24 cellular contexts compared by ENCODE assay signal in the genomic region with DNA sequence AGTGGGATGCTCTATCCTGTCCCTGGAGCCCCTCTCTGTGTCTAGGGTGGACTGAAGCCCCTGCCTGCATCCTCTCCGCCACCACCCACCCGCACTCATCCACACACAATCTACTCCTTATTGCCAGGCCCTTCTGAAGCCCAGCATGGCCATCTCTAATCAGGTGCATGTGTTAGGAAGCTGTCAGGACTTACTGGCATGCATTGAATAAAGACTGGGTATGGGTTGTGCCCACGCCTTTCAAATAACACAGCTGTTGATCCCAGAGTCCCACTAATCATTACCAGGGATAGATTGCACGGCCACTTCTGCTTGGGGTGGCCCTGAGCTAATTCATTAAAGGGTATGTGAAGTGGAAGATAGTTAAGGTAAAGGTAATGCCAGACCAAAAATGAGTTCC.
"Had no signal": no experiment of that assay in that cellular context is flagged by ENCODE, and none has a peak within 500 bp of the region (broad histone marks: within the 10 kb centered on the region; RNA-seq: fewer than 3 reads in every experiment).

No MANE protein-coding gene starts in this region.

- H3K36me3 Mint-ChIP-seq: activated CD4-positive, alpha-beta memory T cell treated with anti-CD3 and anti-CD28 coated beads for 36 hours had no signal

- H3K36me3 ChIP-seq: MG63 had no signal

- H3K4me3 Mint-ChIP-seq: activated CD4-positive, alpha-beta memory T cell treated with anti-CD3 and anti-CD28 coated beads for 36 hours; activated CD4-positive, alpha-beta T cell treated with anti-CD3 and anti-CD28 coated beads, Interleukin-2, amount 10 ng/mL, durations not matched to agents 7 days and 5 days; activated naive CD8-positive, alpha-beta T cell treated with anti-CD3 and anti-CD28 coated beads, Interleukin-2, amount 50 U/mL, for 24 hours; activated T-helper 17 cell treated with anti-CD3 and anti-CD28 coated beads, Interleukin-2, amount 50 U/mL, for 72 hours; brain had no signal

- H2AFZ ChIP-seq: PC-9 had no signal

- H3K4me2 ChIP-seq: PC-9 had no signal

- ATAC-seq: activated naive CD4-positive, alpha-beta T cell treated with anti-CD3 and anti-CD28 coated beads, Interleukin-2, amount 50 U/mL, for 72 hours; activated naive CD8-positive, alpha-beta T cell treated with anti-CD3 and anti-CD28 coated beads, Interleukin-2, amount 50 U/mL, for 24 hours; activated T-helper 17 cell treated with anti-CD3 and anti-CD28 coated beads, Interleukin-2, amount 50 U/mL, for 72 hours had no signal

- H3K27me3 ChIP-seq: MG63 had no signal

- DNase-seq: activated CD4-positive, alpha-beta memory T cell treated with anti-CD3 and anti-CD28 coated beads for 36 hours; activated CD4-positive, alpha-beta T cell treated with anti-CD3 and anti-CD28 coated beads, Interleukin-2, amount 10 ng/mL, durations not matched to agents 7 days and 5 days; activated CD4-positive, CD25-positive, alpha-beta regulatory T cell; activated gamma-delta T cell; activated naive CD8-positive, alpha-beta T cell treated with anti-CD3 and anti-CD28 coated beads, Interleukin-2, amount 50 U/mL, for 24 hours; activated T-cell treated with anti-CD3 and anti-CD28 coated beads for 4 hours; activated T-cell treated with anti-CD3 and anti-CD28 coated beads, Interleukin-2, amount 50 U/mL, for 48 hours; amniotic stem cell; MG63; NCI-H1105 treated with DMSO at 0.1 percent for 48 hours; NCI-H1436 treated with DMSO at 0.1 percent for 48 hours; NCI-H187; NCI-H2081; NCI-H2171; NCI-H226; NCI-H526; NK-92 treated with Interleukin-12 subunit alpha and Interleukin-12 subunit beta, amount 100 ng/mL, for 24 hours; PC-9; SIG-M5; T-helper 1 cell had no signal

- H3K27ac Mint-ChIP-seq: activated CD4-positive, alpha-beta memory T cell treated with anti-CD3 and anti-CD28 coated beads for 36 hours; activated CD4-positive, alpha-beta T cell treated with anti-CD3 and anti-CD28 coated beads, Interleukin-2, amount 10 ng/mL, durations not matched to agents 7 days and 5 days; activated naive CD4-positive, alpha-beta T cell treated with anti-CD3 and anti-CD28 coated beads, Interleukin-2, amount 50 U/mL, for 72 hours; activated naive CD8-positive, alpha-beta T cell treated with anti-CD3 and anti-CD28 coated beads, Interleukin-2, amount 50 U/mL, for 24 hours; activated T-helper 17 cell treated with anti-CD3 and anti-CD28 coated beads, Interleukin-2, amount 50 U/mL, for 72 hours had no signal

- H3K9me3 Mint-ChIP-seq: activated CD4-positive, alpha-beta memory T cell treated with anti-CD3 and anti-CD28 coated beads for 36 hours; activated CD4-positive, alpha-beta T cell treated with anti-CD3 and anti-CD28 coated beads, Interleukin-2, amount 10 ng/mL, durations not matched to agents 7 days and 5 days; activated T-helper 17 cell treated with anti-CD3 and anti-CD28 coated beads, Interleukin-2, amount 50 U/mL, for 72 hours had no signal

- H3K4me3 ChIP-seq: MG63, PC-9 had no signal

- H3K9me3 ChIP-seq: MG63 had no signal

- H3K27me3 Mint-ChIP-seq: activated CD4-positive, alpha-beta memory T cell treated with anti-CD3 and anti-CD28 coated beads for 36 hours; activated CD4-positive, alpha-beta T cell treated with anti-CD3 and anti-CD28 coated beads, Interleukin-2, amount 10 ng/mL, durations not matched to agents 7 days and 5 days; activated naive CD8-positive, alpha-beta T cell treated with anti-CD3 and anti-CD28 coated beads, Interleukin-2, amount 50 U/mL, for 24 hours had no signal

- H3K27ac ChIP-seq: PC-9, VCaP had no signal
